In genomic region chr15:78618064-78618463, GRCh38 we compare ENCODE assay signal across 13 cellular contexts. TPM values are rescaled to one million over a fixed set of nuclear protein-coding genes. Genes with fewer than 3 reads are reported as not detected.
DNase-seq lines count a peak whose midpoint lies in the region; ATAC-seq, FAIRE-seq and TF ChIP-seq lines count a peak whose summit lies in the region.
"Had no signal": no experiment of that assay in that cellular context is flagged by ENCODE, and none has a peak within 500 bp of the region (broad histone marks: within the 10 kb centered on the region; RNA-seq: fewer than 3 reads in every experiment).

No MANE protein-coding gene starts in this region.

- no peak for TF ChIP-seq RAD21 in GM12878 (IDR thresholded peaks at IDR 0.05; ENCODE audit: insufficient read depth, low read depth, low read length)

- no peak for TF ChIP-seq EP300 in GM12878 (IDR thresholded peaks at IDR 0.05; ENCODE audit: borderline replicate concordance in 1 of 2, control insufficient read depth in 1 of 2, low read depth in 2 of 2, low read length in 2 of 2)

- no peak overlapping the region for H2AFZ ChIP-seq in GM12878 (ENCODE audit: control insufficient read depth, low read depth, low read length)

- H3K4me1 Mint-ChIP-seq in stimulated activated naive CD8-positive, alpha-beta T cell treated with anti-CD3 and anti-CD28 coated beads, Interleukin-15, amount 100 ng/mL, for 72 hours = peaks cover 24% of the 10 kb centered on the region

- DNase-seq in stimulated activated naive CD8-positive, alpha-beta T cell treated with anti-CD3 and anti-CD28 coated beads, Interleukin-15, amount 100 ng/mL, for 72 hours = no peak
- DNase-seq in stimulated activated naive CD8-positive, alpha-beta T cell treated with anti-CD3 and anti-CD28 coated beads, Interleukin-15, Interleukin-2, amounts not matched to agents 100 U/mL and 50 U/mL, for 24 hours = no peak
- DNase-seq in GM12878 (ENCODE audit: low read depth, low spot score) = no peak
- no peak for DNase-seq in omental fat pad (ENCODE audit: low spot score)
- no peak for DNase-seq in urothelium cell line (ENCODE audit: low spot score)
- DNase-seq in AG08395 (ENCODE audit: low spot score) = no peak
- DNase-seq in NCI-H526 treated with DMSO at 0.1 percent for 48 hours (lab: John Stamatoyannopoulos, UW) = no peak

- SMC1A ChIA-PET in GM12878 (lab: Charles Lee; ENCODE audit: uncharacterized antibody, unreplicated experiment) = no interaction called here

- intact Hi-C loops in GM12878 (cut with micrococcal nuclease; ENCODE audit: unreplicated experiment) = loop anchor here (1.0 kb wide), 2 partner anchors 91 to 133 kb away; no protein-coding TSS in a partner anchor

- peaks cover 5 to 7% of the 10 kb centered on the region in 2 experiments for H3K27me3 ChIP-seq in GM12878 (replicated peaks in 1 of 2; ENCODE audit: control insufficient read depth in 2 of 2, insufficient read depth in 2 of 2, low read length in 1 of 2)

- no peaks in the 10 kb centered on the region for H3K4me1 ChIP-seq in GM12878 (ENCODE audit: control insufficient read depth, insufficient read depth, low read length)

- H3K9me3 Mint-ChIP-seq in stimulated activated naive CD8-positive, alpha-beta T cell treated with anti-CD3 and anti-CD28 coated beads, Interleukin-15, amount 100 ng/mL, for 72 hours = no peaks in the 10 kb centered on the region
- H3K9me3 Mint-ChIP-seq: IgD-negative memory B cell had no signal

- FAIRE-seq in GM12878 (lab: Jason Lieb, UNC) = no peak
- FAIRE-seq in urothelium cell line (lab: Jason Lieb, UNC) = peak; percentile 13

- H3K36me3 ChIP-seq in GM12878 (ENCODE audit: control insufficient read depth in 2 of 2, insufficient read depth in 2 of 2, low read length in 1 of 2) = no peaks in the 10 kb centered on the region

- H3K79me2 ChIP-seq in GM12878 (ENCODE audit: control insufficient read depth, insufficient read depth, low read length) = no peaks in the 10 kb centered on the region

- POLR2A ChIA-PET in GM12878 (lab: Charles Lee) = no interaction called here

- TF ChIP-seq CTCF in GM12878 (IDR thresholded peaks at IDR 0.05 in 2 of 3, conservative IDR thresholded peaks at IDR 0.05 in 1 of 3; ENCODE audit: control insufficient read depth in 2 of 3, extremely low read depth in 1 of 3, insufficient read depth in 1 of 3, low read depth in 3 of 3, low read length in 3 of 3) (no peak), omental fat pad (IDR thresholded peaks at IDR 0.05) (no peak)

- no peak overlapping the region for H3K9ac ChIP-seq in GM12878 (ENCODE audit: control insufficient read depth, insufficient read depth, low read length)

- in situ Hi-C loops in GM12878 (cut with MboI) = loop anchor here (5.0 kb wide), 1 partner anchor 89 kb away; no protein-coding TSS in a partner anchor

- H3K4me2 ChIP-seq in GM12878 (ENCODE audit: control insufficient read depth, insufficient read depth) = no peak overlapping the region

- no peak overlapping the region for H3K4me3 ChIP-seq in GM12878

- no peak overlapping the region for H3K27ac Mint-ChIP-seq in stimulated activated naive CD8-positive, alpha-beta T cell treated with anti-CD3 and anti-CD28 coated beads, Interleukin-15, amount 100 ng/mL, for 72 hours
- H3K27ac Mint-ChIP-seq: H9 had no signal

- H3K27me3 Mint-ChIP-seq in stimulated activated naive CD8-positive, alpha-beta T cell treated with anti-CD3 and anti-CD28 coated beads, Interleukin-15, amount 100 ng/mL, for 72 hours = peaks cover 49% of the 10 kb centered on the region

- H3K27ac ChIP-seq in GM12878 (ENCODE audit: control insufficient read depth, insufficient read depth) = no peak overlapping the region
- H3K27ac ChIP-seq: C4-2B had no signal

- no peaks in the 10 kb centered on the region for H3K9me3 ChIP-seq in GM12878 (replicated peaks; ENCODE audit: control insufficient read depth, insufficient read depth, low read length)

- no peak overlapping the region for H3K4me3 Mint-ChIP-seq in stimulated activated naive CD8-positive, alpha-beta T cell treated with anti-CD3 and anti-CD28 coated beads, Interleukin-15, amount 100 ng/mL, for 72 hours

- BruUV-seq in GM12878 (replicated peaks; lab: Mats Ljungman, UMichigan) = no TSS peak

- WGBS in GM12878 (ENCODE audit: insufficient coverage, insufficient replicate concordance, low lambda C conversion rate, missing lambda C conversion rate) = 44% methylated on average over 8 of the region's 8 CpGs

- no peak for TF ChIP-seq POLR2A in GM12878 (IDR thresholded peaks at IDR 0.05; ENCODE audit: low read depth, low read length)

- peak; percentile 19 for ATAC-seq in stimulated activated naive CD8-positive, alpha-beta T cell treated with anti-CD3 and anti-CD28 coated beads, Interleukin-15, amount 100 ng/mL, for 72 hours
- ATAC-seq in stimulated activated naive CD8-positive, alpha-beta T cell treated with anti-CD3 and anti-CD28 coated beads, Interleukin-15, Interleukin-2, amounts not matched to agents 100 U/mL and 50 U/mL, for 24 hours = no peak
- ATAC-seq in GM12878 (peak; percentile 19; the same call in 2 of the 3 replicates), omental fat pad (ENCODE audit: low FRiP score) (peak; percentile 5), HG03039 (IDR thresholded peaks at IDR 0.05; ENCODE audit: unreplicated experiment) (no peak)

- CTCF ChIA-PET in GM12878 (lab: Yijun Ruan, JAX) = interaction anchor here (1.0 to 1.5 kb wide), 3 partner anchors 90 to 92 kb away, joined by 3 to 5 read pairs (median 4); no protein-coding TSS in a partner anchor

- H4K20me1 ChIP-seq in GM12878 (ENCODE audit: control insufficient read depth, insufficient read depth) = no peaks in the 10 kb centered on the region

- RAD21 ChIA-PET in GM12878 (lab: Charles Lee; ENCODE audit: unreplicated experiment) = interaction anchor here (1.6 kb wide), 1 partner anchor 91 kb away, joined by 7 read pairs; no protein-coding TSS in a partner anchor

TF ChIP-seq in GM12878, 131 proteins besides CTCF, POLR2A, EP300 and RAD21 (continues in another document):
- TF ChIP-seq PML (IDR thresholded peaks at IDR 0.05; ENCODE audit: low read length) = no peak
- no peak for TF ChIP-seq TARDBP (IDR thresholded peaks at IDR 0.05; ENCODE audit: borderline replicate concordance)
- TF ChIP-seq ZBED1 (IDR thresholded peaks at IDR 0.05; ENCODE audit: borderline replicate concordance) = no peak

RNA-seq across cellular contexts. Expression of gene CHRNA3, which starts 2.7 kb away (rescaled TPM):
- not detected in 2 replicates for total RNA-seq in GM12878 (2013; cell fraction: nucleolus; rRNA removed)
- total RNA-seq in GM12878 (2014; rRNA removed) (not detected in 2 replicates), GM12878 (2014; rRNA removed; fragmentation: Illumina TruSeq; extraction: Trizol) (not detected in 2 replicates), GM12878 (2021) (not detected in 2 replicates), omental fat pad (1 to 10 TPM in 1 of 4 donors, under 1 TPM in 1, not detected in 2; 0.09 to 1.3 TPM)
- not detected for polyA plus RNA-seq in GM12878 (2011; ENCODE audit: low read depth)
- polyA plus RNA-seq in GM12878 (2011; rRNA removed) (not detected in 2 replicates), GM12878 (2014; fragmentation: Illumina TruSeq; extraction: Trizol) (not detected in 2 replicates), GM12878 (2014; fragmentation: Nextera tagmentation; extraction: Ambion mirVana) (under 1 TPM; 0.06 to 0.09 TPM), GM12878 (2014; rRNA removed) (not detected in 2 replicates), GM12878 (2016; fragmentation: Nextera tagmentation; extraction: Ambion mirVana) (under 1 TPM in 1 of 2 experiments, not detected in 1; 0.19 TPM)
- polyA plus RNA-seq in GM12878 (2011; cell fraction: cytosol; rRNA removed) = not detected in 2 replicates
- polyA plus RNA-seq in GM12878 (2011; cell fraction: nucleus; rRNA removed) = not detected in 2 replicates
- 0.32 and 0.62 TPM in 2 replicates for polyA plus RNA-seq in GM12878 (2012)
- polyA minus RNA-seq in GM12878 (2011; rRNA and poly(A)+ RNA removed) = not detected in 2 replicates
- polyA minus RNA-seq in GM12878 (2011; cell fraction: cytosol; rRNA and poly(A)+ RNA removed) = not detected in 2 replicates
- polyA minus RNA-seq in GM12878 (2011; cell fraction: nucleus; rRNA and poly(A)+ RNA removed) = not detected in 2 replicates
- total RNA-seq: HT-29 had no signal
- polyA plus RNA-seq: IgD-negative memory B cell had no signal

RNA-seq across cellular contexts. Expression of gene CHRNB4, which starts 22.9 kb away (rescaled TPM):
- not detected in 2 replicates for total RNA-seq in GM12878 (2013; cell fraction: nucleolus; rRNA removed)
- total RNA-seq in GM12878 (2014; rRNA removed) = not detected in 2 replicates
- total RNA-seq in GM12878 (2014; rRNA removed; fragmentation: Illumina TruSeq; extraction: Trizol) = not detected in 2 replicates
- total RNA-seq in GM12878 (2021) = not detected in 2 replicates
- not detected for polyA plus RNA-seq in GM12878 (2011; ENCODE audit: low read depth)
- polyA plus RNA-seq in GM12878 (2011; rRNA removed) = 0.10 TPM in 1 of 2 replicates, not detected in the other
- polyA plus RNA-seq in GM12878 (2011; cell fraction: cytosol; rRNA removed) = 0.03 and 0.05 TPM in 2 replicates
- polyA plus RNA-seq in GM12878 (2011; cell fraction: nucleus; rRNA removed) = not detected in 2 replicates
- polyA plus RNA-seq in GM12878 (2012) = 0.08 TPM in 1 of 2 replicates, not detected in the other
- polyA plus RNA-seq in GM12878 (2014; fragmentation: Illumina TruSeq; extraction: Trizol) = not detected in 2 replicates
- polyA plus RNA-seq in GM12878 (2014; fragmentation: Nextera tagmentation; extraction: Ambion mirVana) = not detected
- not detected in 2 replicates for polyA plus RNA-seq in GM12878 (2014; rRNA removed)
- polyA plus RNA-seq in GM12878 (2016; fragmentation: Nextera tagmentation; extraction: Ambion mirVana) = not detected
- polyA minus RNA-seq in GM12878 (2011; rRNA and poly(A)+ RNA removed) = not detected in 2 replicates
- polyA minus RNA-seq in GM12878 (2011; cell fraction: cytosol; rRNA and poly(A)+ RNA removed) = not detected in 2 replicates
- polyA minus RNA-seq in GM12878 (2011; cell fraction: nucleus; rRNA and poly(A)+ RNA removed) = 0.29 TPM in 1 of 2 replicates, not detected in the other
- total RNA-seq in omental fat pad = not detected
- total RNA-seq: A172, HT-29 had no signal
- polyA plus RNA-seq: IgD-negative memory B cell had no signal

RNA-seq across cellular contexts. Expression of gene CHRNA5, which starts 52.7 kb away (rescaled TPM):
- total RNA-seq in GM12878 (2013; cell fraction: nucleolus; rRNA removed) = 12.1 and 12.5 TPM in 2 replicates
- total RNA-seq in GM12878 (2014; rRNA removed) = 9.6 and 14.7 TPM in 2 replicates
- 14.7 and 16.4 TPM in 2 replicates for total RNA-seq in GM12878 (2014; rRNA removed; fragmentation: Illumina TruSeq; extraction: Trizol)
- total RNA-seq in GM12878 (2021) = 14.3 and 14.8 TPM in 2 replicates
- polyA plus RNA-seq in GM12878 (2011; ENCODE audit: low read depth) = 4.6 TPM
- 16.4 and 25.1 TPM in 2 replicates for polyA plus RNA-seq in GM12878 (2011; rRNA removed)
- 5.1 and 5.4 TPM in 2 replicates for polyA plus RNA-seq in GM12878 (2011; cell fraction: cytosol; rRNA removed)
- polyA plus RNA-seq in GM12878 (2011; cell fraction: nucleus; rRNA removed) = 2.7 and 4.5 TPM in 2 replicates
- 6.5 TPM in 2 replicates for polyA plus RNA-seq in GM12878 (2012)
- polyA plus RNA-seq in GM12878 (2014; fragmentation: Illumina TruSeq; extraction: Trizol) = 15.1 and 20.1 TPM in 2 replicates
- polyA plus RNA-seq in GM12878 (2014; fragmentation: Nextera tagmentation; extraction: Ambion mirVana) = 1 to 10 TPM; 2.6 to 6.1 TPM
- 8.4 and 10.6 TPM in 2 replicates for polyA plus RNA-seq in GM12878 (2014; rRNA removed)
- polyA plus RNA-seq in GM12878 (2016; fragmentation: Nextera tagmentation; extraction: Ambion mirVana) = 10 to 100 TPM in 1 of 2 experiments, under 1 TPM in 1; 0.74 to 21.4 TPM
- 4.4 and 11.6 TPM in 2 replicates for polyA minus RNA-seq in GM12878 (2011; rRNA and poly(A)+ RNA removed)
- 0.94 and 4.8 TPM in 2 replicates for polyA minus RNA-seq in GM12878 (2011; cell fraction: cytosol; rRNA and poly(A)+ RNA removed)
- 1.3 and 2.4 TPM in 2 replicates for polyA minus RNA-seq in GM12878 (2011; cell fraction: nucleus; rRNA and poly(A)+ RNA removed)
- 1 to 10 TPM in 3 of 4 donors, under 1 TPM in 1; 0.63 to 3.1 (median 1.8) TPM for total RNA-seq in omental fat pad

Comparison
In these comparisons a context has a peak if more than half of its experiments do, and no peak if none do; other contexts are left out.
1. ATAC-seq: peak in stimulated activated naive CD8-positive, alpha-beta T cell treated with anti-CD3 and anti-CD28 coated beads, Interleukin-15, amount 100 ng/mL, for 72 hours (single experiment), GM12878 (single experiment) and omental fat pad (single experiment); none in stimulated activated naive CD8-positive, alpha-beta T cell treated with anti-CD3 and anti-CD28 coated beads, Interleukin-15, Interleukin-2, amounts not matched to agents 100 U/mL and 50 U/mL, for 24 hours (single experiment) and HG03039 (single experiment).